Comparison of ENCODE assay signal across 1 cellular context in the genomic region with DNA sequence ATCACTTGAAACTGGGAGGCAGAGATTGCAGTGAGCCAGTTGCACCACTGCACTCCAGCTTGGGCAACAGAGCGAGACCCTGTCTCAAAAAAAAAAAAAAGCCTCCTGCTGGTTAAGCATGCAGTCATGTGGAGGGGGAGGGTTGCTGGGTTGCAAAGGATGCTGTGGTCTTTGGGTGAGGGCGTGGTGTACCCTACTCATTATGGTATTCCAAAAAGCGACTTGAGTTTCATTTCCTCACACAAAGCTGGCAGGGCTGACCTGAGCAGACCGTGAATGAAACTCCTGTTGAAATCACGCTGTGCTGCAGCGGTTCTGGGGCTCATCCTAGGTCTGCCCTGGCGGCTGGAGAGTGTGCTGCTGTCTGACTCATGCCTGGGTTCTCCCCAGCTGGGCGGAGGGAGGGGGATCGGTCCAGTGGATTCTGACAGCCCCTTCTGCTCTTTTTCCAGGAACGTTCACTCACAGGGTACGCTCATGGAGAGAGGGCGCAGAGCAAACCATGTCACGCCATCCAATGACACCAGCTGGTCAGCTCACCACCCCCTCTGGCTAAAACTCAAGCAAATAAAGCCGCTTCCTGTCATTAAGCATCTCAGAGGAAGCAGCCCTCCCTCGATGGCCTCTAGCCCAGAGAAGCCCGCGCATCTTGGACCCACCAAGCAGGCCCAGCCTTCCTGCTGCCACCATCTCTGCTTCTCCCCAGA.
TF ChIP-seq lines count a peak whose summit lies in the region.

No MANE protein-coding gene starts in this region.

TF ChIP-seq in HEK293, 187 proteins besides CTCF, POLR2A, EP300 and RAD21 (continued from another document):
- TF ChIP-seq, protein P1, sequence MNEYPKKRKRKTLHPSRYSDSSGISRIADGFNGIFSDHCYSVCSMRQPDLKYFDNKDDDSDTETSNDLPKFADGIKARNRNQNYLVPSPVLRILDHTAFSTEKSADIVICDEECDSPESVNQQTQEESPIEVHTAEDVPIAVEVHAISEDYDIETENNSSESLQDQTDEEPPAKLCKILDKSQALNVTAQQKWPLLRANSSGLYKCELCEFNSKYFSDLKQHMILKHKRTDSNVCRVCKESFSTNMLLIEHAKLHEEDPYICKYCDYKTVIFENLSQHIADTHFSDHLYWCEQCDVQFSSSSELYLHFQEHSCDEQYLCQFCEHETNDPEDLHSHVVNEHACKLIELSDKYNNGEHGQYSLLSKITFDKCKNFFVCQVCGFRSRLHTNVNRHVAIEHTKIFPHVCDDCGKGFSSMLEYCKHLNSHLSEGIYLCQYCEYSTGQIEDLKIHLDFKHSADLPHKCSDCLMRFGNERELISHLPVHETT (tag by site-specific recombination; IDR thresholded peaks at IDR 0.05), result no peak
- TF ChIP-seq ZFP69B (tag by site-specific recombination; IDR thresholded peaks at IDR 0.05) (0 out of 2 replicates have a peak, but pooled peaks have one; percentile 39), ZNF214 (tag by site-specific recombination; IDR thresholded peaks at IDR 0.05; ENCODE audit: borderline replicate concordance) (no peak), ZNF174 (tag by site-specific recombination; IDR thresholded peaks at IDR 0.05) (no peak), ZNF514 (tag by site-specific recombination; IDR thresholded peaks at IDR 0.05) (no peak), KLF16 (tag by site-specific recombination; IDR thresholded peaks at IDR 0.05) (no peak; the same call in 1 of the 2 replicates), ZFP3 (tag by site-specific recombination; IDR thresholded peaks at IDR 0.05; ENCODE audit: low read depth) (no peak), ZNF423 (tag by site-specific recombination; IDR thresholded peaks at IDR 0.05) (no peak), KLF10 (tag by site-specific recombination; IDR thresholded peaks at IDR 0.05) (no peak), KLF1 (tag by site-specific recombination; IDR thresholded peaks at IDR 0.05) (peak; percentile 34; the same call in 1 of the 2 replicates)
